In genomic region chr4:147863111-147863747, GRCh38 we compare ENCODE assay signal across 12 cellular contexts.
DNase-seq lines count a peak whose midpoint lies in the region; ATAC-seq and TF ChIP-seq lines count a peak whose summit lies in the region.
"Had no signal": no experiment of that assay in that cellular context is flagged by ENCODE, and none has a peak within 500 bp of the region (broad histone marks: within the 10 kb centered on the region; RNA-seq: fewer than 3 reads in every experiment).

No MANE protein-coding gene starts in this region.

- peak; percentile 83 for ATAC-seq in GM18511 (IDR thresholded peaks at IDR 0.05; ENCODE audit: unreplicated experiment)
- no peak for ATAC-seq in natural killer cell treated with Interleukin-12 subunit alpha and Interleukin-12 subunit beta and Interleukin-15 and Interleukin-18, amount 100 ng/mL, for 72 hours

- H3K36me3 Mint-ChIP-seq in HFFc6 (ENCODE audit: low read depth) (peaks cover 17% of the 10 kb centered on the region), progenitor cell of endocrine pancreas (ENCODE audit: insufficient read depth) (peaks cover 2% of the 10 kb centered on the region)
- H3K36me3 Mint-ChIP-seq in natural killer cell treated with Interleukin-12 subunit alpha and Interleukin-12 subunit beta and Interleukin-15 and Interleukin-18, amount 100 ng/mL, for 72 hours, result no peaks in the 10 kb centered on the region

- H3K27me3 Mint-ChIP-seq in HFFc6 (ENCODE audit: insufficient read depth) (peaks cover 1% of the 10 kb centered on the region; the same call in 1 of the 2 replicates), progenitor cell of endocrine pancreas (no peaks in the 10 kb centered on the region)
- no peaks in the 10 kb centered on the region for H3K27me3 Mint-ChIP-seq in natural killer cell treated with Interleukin-12 subunit alpha and Interleukin-12 subunit beta and Interleukin-15 and Interleukin-18, amount 100 ng/mL, for 72 hours

- H3K4me3 Mint-ChIP-seq in HFFc6 (no peak overlapping the region), progenitor cell of endocrine pancreas (ENCODE audit: low read depth) (no peak overlapping the region)
- H3K4me3 Mint-ChIP-seq in natural killer cell treated with Interleukin-12 subunit alpha and Interleukin-12 subunit beta and Interleukin-15 and Interleukin-18, amount 100 ng/mL, for 72 hours, result no peak overlapping the region

- H3K4me1 Mint-ChIP-seq in HFFc6 (ENCODE audit: low read depth) (peaks cover 45% of the 10 kb centered on the region), progenitor cell of endocrine pancreas (ENCODE audit: low read depth) (peaks cover 6% of the 10 kb centered on the region)
- peaks cover 6% of the 10 kb centered on the region in 2 donors for H3K4me1 Mint-ChIP-seq in natural killer cell treated with Interleukin-12 subunit alpha and Interleukin-12 subunit beta and Interleukin-15 and Interleukin-18, amount 100 ng/mL, for 72 hours (ENCODE audit: low read depth in 2 of 2)

- H3K27ac Mint-ChIP-seq in HFFc6 (peak overlapping the region; percentile 7), progenitor cell of endocrine pancreas (no peak overlapping the region)
- peak overlapping the region in 1 of 2 donors; percentile 34 for H3K27ac Mint-ChIP-seq in natural killer cell treated with Interleukin-12 subunit alpha and Interleukin-12 subunit beta and Interleukin-15 and Interleukin-18, amount 100 ng/mL, for 72 hours

- DNase-seq in HFFc6 (no peak), OCI-M1 (lab: John Stamatoyannopoulos, UW) (peak; percentile 56), progenitor cell of endocrine pancreas (ENCODE audit: low spot score, unreplicated experiment) (no peak), DMS 273 (lab: John Stamatoyannopoulos, UW; ENCODE audit: unreplicated experiment) (no peak), foreskin melanocyte (no peak), T-helper 1 cell (no peak)
- DNase-seq in natural killer cell treated with Interleukin-12 subunit alpha and Interleukin-12 subunit beta and Interleukin-15 and Interleukin-18, amount 100 ng/mL, for 72 hours (ENCODE audit: low spot score), result no peak
- DNase-seq: DMS79, Karpas-422, NCI-H748 treated with DMSO at 0.1 percent for 48 hours, right cardiac atrium had no signal

- H3K9me3 Mint-ChIP-seq in HFFc6 (no peaks in the 10 kb centered on the region), progenitor cell of endocrine pancreas (ENCODE audit: low read depth) (no peaks in the 10 kb centered on the region)
- H3K9me3 Mint-ChIP-seq in natural killer cell treated with Interleukin-12 subunit alpha and Interleukin-12 subunit beta and Interleukin-15 and Interleukin-18, amount 100 ng/mL, for 72 hours, result no peaks in the 10 kb centered on the region

- peak; percentile 43 for TF ChIP-seq CTCF in HFFc6 (IDR thresholded peaks at IDR 0.05)
- TF ChIP-seq CTCF in progenitor cell of endocrine pancreas (IDR thresholded peaks at IDR 0.05; ENCODE audit: unreplicated experiment), result peak; percentile 14
